In the genomic region with DNA sequence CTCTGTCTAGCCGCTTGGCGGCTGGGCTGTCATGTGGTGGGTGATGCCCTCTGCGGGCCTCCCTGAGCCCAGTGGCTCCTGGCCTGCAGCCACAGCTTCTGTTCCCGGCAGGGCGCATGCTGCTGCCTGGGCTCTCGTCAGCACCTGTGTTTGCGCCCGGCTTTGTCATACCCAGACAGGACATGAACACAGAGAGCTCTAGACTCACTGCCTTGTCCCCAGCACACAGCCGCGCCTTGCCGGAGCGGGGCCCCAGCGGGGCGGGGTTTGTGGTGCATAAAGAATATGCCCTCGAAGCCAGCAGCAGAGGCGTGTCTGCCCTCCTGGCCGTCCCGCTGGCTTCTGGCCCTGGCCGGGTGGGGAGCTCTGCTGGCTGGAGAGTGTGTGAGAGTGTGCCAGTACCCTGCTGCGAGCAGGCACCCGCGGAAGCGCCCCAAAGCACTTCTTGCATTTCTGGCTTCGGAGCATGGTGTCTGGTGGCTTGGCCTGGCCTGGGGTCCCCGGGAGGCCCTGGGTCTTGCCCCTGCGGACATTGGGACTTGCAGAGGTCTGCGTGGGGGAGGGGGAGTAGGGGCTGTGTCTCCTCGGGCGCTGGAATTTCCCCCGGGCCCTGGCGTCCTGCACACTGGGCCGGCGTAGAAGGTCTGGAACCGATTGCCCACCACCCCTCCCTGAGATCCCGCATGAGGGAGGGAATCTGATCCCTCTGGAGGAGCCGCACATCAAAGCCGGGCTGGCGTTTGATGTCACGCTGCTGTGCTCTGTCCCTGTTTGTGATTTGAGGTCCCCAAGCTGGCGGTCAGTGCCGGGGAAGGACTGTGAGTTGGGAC, we compare ENCODE assay signal across 9 cellular contexts. TPM values are rescaled to one million over a fixed set of nuclear protein-coding genes. Genes with fewer than 3 reads are reported as not detected.
DNase-seq lines count a peak whose midpoint lies in the region; TF ChIP-seq lines count a peak whose summit lies in the region.
"Had no signal": no experiment of that assay in that cellular context is flagged by ENCODE, and none has a peak within 500 bp of the region (broad histone marks: within the 10 kb centered on the region; RNA-seq: fewer than 3 reads in every experiment).

No MANE protein-coding gene starts in this region.

- peaks cover 28% of the 10 kb centered on the region for H3K4me1 Mint-ChIP-seq in osteocyte (ENCODE audit: unreplicated experiment)
- no peaks in the 10 kb centered on the region for H3K4me1 Mint-ChIP-seq in activated CD4-positive, alpha-beta memory T cell treated with anti-CD3 and anti-CD28 coated beads, Interleukin-2, amount 10 ng/mL, durations not matched to agents 7 days and 5 days
- peaks cover 0 to 9% (median 5%) of the 10 kb centered on the region in 3 donors for H3K4me1 Mint-ChIP-seq in CD8-positive, alpha-beta memory T cell

- POLR2A ChIA-PET in activated CD4-positive, alpha-beta memory T cell treated with anti-CD3 and anti-CD28 coated beads, Interleukin-2, amount 10 ng/mL, durations not matched to agents 7 days and 5 days (lab: Charles Lee) = no interaction called here
- POLR2A ChIA-PET in CD8-positive, alpha-beta memory T cell (lab: Charles Lee) = no interaction called here

- H3K9me3 Mint-ChIP-seq in osteocyte (ENCODE audit: unreplicated experiment) = no peaks in the 10 kb centered on the region
- H3K9me3 Mint-ChIP-seq in activated CD4-positive, alpha-beta memory T cell treated with anti-CD3 and anti-CD28 coated beads, Interleukin-2, amount 10 ng/mL, durations not matched to agents 7 days and 5 days = no peaks in the 10 kb centered on the region
- no peaks in the 10 kb centered on the region for H3K9me3 Mint-ChIP-seq in CD8-positive, alpha-beta memory T cell
- H3K9me3 Mint-ChIP-seq: stimulated activated naive CD8-positive, alpha-beta T cell treated with anti-CD3 and anti-CD28 coated beads, Interleukin-15, Interleukin-2, amounts not matched to agents 100 ng/mL and 50 ng/mL, for 24 hours had no signal

- no peaks in the 10 kb centered on the region for H3K27me3 Mint-ChIP-seq in osteocyte (ENCODE audit: unreplicated experiment)
- H3K27me3 Mint-ChIP-seq in activated CD4-positive, alpha-beta memory T cell treated with anti-CD3 and anti-CD28 coated beads, Interleukin-2, amount 10 ng/mL, durations not matched to agents 7 days and 5 days = no peaks in the 10 kb centered on the region
- H3K27me3 Mint-ChIP-seq in CD8-positive, alpha-beta memory T cell = no peaks in the 10 kb centered on the region
- H3K27me3 Mint-ChIP-seq: stimulated activated naive CD8-positive, alpha-beta T cell treated with anti-CD3 and anti-CD28 coated beads, Interleukin-15, Interleukin-2, amounts not matched to agents 100 ng/mL and 50 ng/mL, for 24 hours had no signal

- H3K27ac ChIP-seq in SJCRH30 = peak overlapping the region; percentile 27
- no peak overlapping the region for H3K27ac ChIP-seq in CD8-positive, alpha-beta memory T cell (ENCODE audit: low read depth, low read length)

- CTCF ChIA-PET in activated CD4-positive, alpha-beta memory T cell treated with anti-CD3 and anti-CD28 coated beads, Interleukin-2, amount 10 ng/mL, durations not matched to agents 7 days and 5 days (lab: Charles Lee) = no interaction called here
- CTCF ChIA-PET in CD8-positive, alpha-beta memory T cell (lab: Charles Lee) = no interaction called here

- in situ Hi-C loops in G401 (cut with HindIII; ENCODE audit: low sequenced_read_pairs) = no loop called here

- no peaks in the 10 kb centered on the region for H3K9me3 ChIP-seq in SJCRH30 (replicated peaks)
- no peaks in the 10 kb centered on the region for H3K9me3 ChIP-seq in CD8-positive, alpha-beta memory T cell (ENCODE audit: low read length)

- H3K27ac Mint-ChIP-seq in osteocyte (ENCODE audit: unreplicated experiment) = peak overlapping the region; percentile 71
- H3K27ac Mint-ChIP-seq in activated CD4-positive, alpha-beta memory T cell treated with anti-CD3 and anti-CD28 coated beads, Interleukin-2, amount 10 ng/mL, durations not matched to agents 7 days and 5 days = no peak overlapping the region
- no peak overlapping the region for H3K27ac Mint-ChIP-seq in CD8-positive, alpha-beta memory T cell
- H3K27ac Mint-ChIP-seq: stimulated activated naive CD8-positive, alpha-beta T cell treated with anti-CD3 and anti-CD28 coated beads, Interleukin-15, Interleukin-2, amounts not matched to agents 100 ng/mL and 50 ng/mL, for 24 hours had no signal

- H3K4me3 Mint-ChIP-seq in osteocyte (ENCODE audit: unreplicated experiment) = peak overlapping the region; percentile 22
- no peak overlapping the region for H3K4me3 Mint-ChIP-seq in activated CD4-positive, alpha-beta memory T cell treated with anti-CD3 and anti-CD28 coated beads, Interleukin-2, amount 10 ng/mL, durations not matched to agents 7 days and 5 days
- H3K4me3 Mint-ChIP-seq in CD8-positive, alpha-beta memory T cell = no peak overlapping the region
- H3K4me3 Mint-ChIP-seq: stimulated activated naive CD8-positive, alpha-beta T cell treated with anti-CD3 and anti-CD28 coated beads, Interleukin-15, Interleukin-2, amounts not matched to agents 100 ng/mL and 50 ng/mL, for 24 hours had no signal

- H3K4me3 ChIP-seq in SJCRH30 (peak overlapping the region; percentile 35), foreskin fibroblast (ENCODE audit: low read depth in 1 of 2, low read length in 2 of 2) (no peak overlapping the region)
- no peak overlapping the region for H3K4me3 ChIP-seq in CD8-positive, alpha-beta memory T cell (ENCODE audit: low read length)

- TF ChIP-seq CTCF in foreskin fibroblast (IDR thresholded peaks at IDR 0.05; ENCODE audit: low read depth, low read length) (no peak), osteocyte (IDR thresholded peaks at IDR 0.05) (no peak)

- H3K36me3 Mint-ChIP-seq in osteocyte (ENCODE audit: unreplicated experiment) = peaks cover 16% of the 10 kb centered on the region
- H3K36me3 Mint-ChIP-seq in activated CD4-positive, alpha-beta memory T cell treated with anti-CD3 and anti-CD28 coated beads, Interleukin-2, amount 10 ng/mL, durations not matched to agents 7 days and 5 days (ENCODE audit: low read depth) = no peaks in the 10 kb centered on the region
- H3K36me3 Mint-ChIP-seq in CD8-positive, alpha-beta memory T cell = peaks cover 0 to 30% (median 2%) of the 10 kb centered on the region in 3 donors

- H3K36me3 ChIP-seq in SJCRH30 = no peaks in the 10 kb centered on the region
- no peaks in the 10 kb centered on the region for H3K36me3 ChIP-seq in CD8-positive, alpha-beta memory T cell (ENCODE audit: insufficient read depth, low read length)

- H3K27me3 ChIP-seq in SJCRH30 = no peaks in the 10 kb centered on the region
- no peaks in the 10 kb centered on the region for H3K27me3 ChIP-seq in CD8-positive, alpha-beta memory T cell (ENCODE audit: insufficient read depth, low read length, poor library complexity, severe bottlenecking)

- H3K4me1 ChIP-seq in SJCRH30 = peaks cover 32% of the 10 kb centered on the region
- H3K4me1 ChIP-seq in CD8-positive, alpha-beta memory T cell (ENCODE audit: insufficient read depth, low read length) = no peaks in the 10 kb centered on the region

- peak; percentile 76 for DNase-seq in G401 (ENCODE audit: low spot score)
- DNase-seq in SJCRH30 = peak; percentile 97 to 98
- DNase-seq in foreskin fibroblast = peak; percentile 76 to 91
- no peak for DNase-seq in osteocyte (ENCODE audit: extremely low spot score, unreplicated experiment)
- no peak for DNase-seq in activated CD4-positive, alpha-beta memory T cell treated with anti-CD3 and anti-CD28 coated beads, Interleukin-2, amount 10 ng/mL, durations not matched to agents 7 days and 5 days
- DNase-seq in iPS-NIHi7 (ENCODE audit: extremely low spot score) = no peak
- DNase-seq in occipital lobe (lab: John Stamatoyannopoulos, UW) = no peak
- DNase-seq in CD8-positive, alpha-beta memory T cell = no peak

RNA-seq across cellular contexts. Expression of gene ASPSCR1, which starts 14.5 kb away (rescaled TPM):
- total RNA-seq in G401 (2014; rRNA removed; shearing (Covaris generic)) = 37.6 and 42.0 TPM in 2 replicates
- total RNA-seq in SJCRH30 (2014; rRNA removed; shearing (Covaris generic)) = 40.6 and 42.6 TPM in 2 replicates
- total RNA-seq in osteocyte = 45.9 and 47.1 TPM in 2 replicates
- total RNA-seq in activated CD4-positive, alpha-beta memory T cell treated with anti-CD3 and anti-CD28 coated beads, Interleukin-2, amount 10 ng/mL, durations not matched to agents 7 days and 5 days = 10 to 100 TPM; 25.3 to 29.9 TPM
- total RNA-seq in occipital lobe = 11.1 TPM
- 10 to 100 TPM; 32.0 to 35.9 TPM for total RNA-seq in CD8-positive, alpha-beta memory T cell
- polyA plus RNA-seq in CD8-positive, alpha-beta memory T cell = 29.2 TPM

RNA-seq across cellular contexts. Expression of gene CENPX, which starts 30.8 kb away (rescaled TPM):
- total RNA-seq in G401 (2014; rRNA removed; shearing (Covaris generic)) = 57.8 and 109 TPM in 2 replicates
- total RNA-seq in SJCRH30 (2014; rRNA removed; shearing (Covaris generic)) = 116 and 136 TPM in 2 replicates
- total RNA-seq in osteocyte (29.4 and 31.7 TPM in 2 replicates), occipital lobe (29.2 TPM)
- total RNA-seq in activated CD4-positive, alpha-beta memory T cell treated with anti-CD3 and anti-CD28 coated beads, Interleukin-2, amount 10 ng/mL, durations not matched to agents 7 days and 5 days = 10 to 100 TPM; 52.7 to 54.7 TPM
- total RNA-seq in CD8-positive, alpha-beta memory T cell = 100 to 1,000 TPM; 143 to 158 TPM
- polyA plus RNA-seq in CD8-positive, alpha-beta memory T cell = 56.7 TPM

RNA-seq across cellular contexts. Expression of gene NOTUM, which starts 30.9 kb away (rescaled TPM):
- total RNA-seq in G401 (2014; rRNA removed; shearing (Covaris generic)) = 2.5 and 4.5 TPM in 2 replicates
- total RNA-seq in SJCRH30 (2014; rRNA removed; shearing (Covaris generic)) = 1.8 and 3.3 TPM in 2 replicates
- total RNA-seq in osteocyte (0.30 TPM in 1 of 2 replicates, not detected in the other), occipital lobe (0.31 TPM)
- under 1 TPM in 1 of 2 experiments, not detected in 1; 0.15 TPM for total RNA-seq in activated CD4-positive, alpha-beta memory T cell treated with anti-CD3 and anti-CD28 coated beads, Interleukin-2, amount 10 ng/mL, durations not matched to agents 7 days and 5 days
- total RNA-seq in CD8-positive, alpha-beta memory T cell = under 1 TPM; 0.33 to 0.35 TPM
- polyA plus RNA-seq in CD8-positive, alpha-beta memory T cell = not detected

RNA-seq across cellular contexts. Expression of gene LRRC45, which starts 31.2 kb away (rescaled TPM):
- total RNA-seq in G401 (2014; rRNA removed; shearing (Covaris generic)) = 21.2 and 25.1 TPM in 2 replicates
- total RNA-seq in SJCRH30 (2014; rRNA removed; shearing (Covaris generic)) = 17.3 and 21.3 TPM in 2 replicates
- total RNA-seq in osteocyte (9.4 and 9.8 TPM in 2 replicates), occipital lobe (14.2 TPM)
- total RNA-seq in activated CD4-positive, alpha-beta memory T cell treated with anti-CD3 and anti-CD28 coated beads, Interleukin-2, amount 10 ng/mL, durations not matched to agents 7 days and 5 days = 10 to 100 TPM; 34.8 to 35.5 TPM
- 10 to 100 TPM; 26.8 to 27.6 TPM for total RNA-seq in CD8-positive, alpha-beta memory T cell
- 10.1 TPM for polyA plus RNA-seq in CD8-positive, alpha-beta memory T cell

RNA-seq across cellular contexts. Expression of gene RAC3, which starts 39.6 kb away (rescaled TPM):
- 176 and 261 TPM in 2 replicates for total RNA-seq in G401 (2014; rRNA removed; shearing (Covaris generic))
- total RNA-seq in SJCRH30 (2014; rRNA removed; shearing (Covaris generic)) = 17.9 and 20.8 TPM in 2 replicates
- 19.4 and 21.8 TPM in 2 replicates for total RNA-seq in osteocyte
- 1 to 10 TPM; 7.9 to 8.1 TPM for total RNA-seq in activated CD4-positive, alpha-beta memory T cell treated with anti-CD3 and anti-CD28 coated beads, Interleukin-2, amount 10 ng/mL, durations not matched to agents 7 days and 5 days
- total RNA-seq in occipital lobe = 76.0 TPM
- 1 to 10 TPM; 4.2 to 4.5 TPM for total RNA-seq in CD8-positive, alpha-beta memory T cell
- not detected for polyA plus RNA-seq in CD8-positive, alpha-beta memory T cell

Comparison
In these comparisons a context has a peak if more than half of its experiments do, and no peak if none do; other contexts are left out.
1. DNase-seq: peak in G401 (single experiment), SJCRH30 (2 of 2) and foreskin fibroblast (2 of 2); none in osteocyte (single experiment), activated CD4-positive, alpha-beta memory T cell treated with anti-CD3 and anti-CD28 coated beads, Interleukin-2, amount 10 ng/mL, durations not matched to agents 7 days and 5 days (single experiment), iPS-NIHi7 (single experiment), occipital lobe (single experiment) and CD8-positive, alpha-beta memory T cell (0 of 5).